ENCODE assay signal across 8 cellular contexts in genomic region chr12:8493084-8493483, GRCh38. TPM values are rescaled to one million over a fixed set of nuclear protein-coding genes. Genes with fewer than 3 reads are reported as not detected.
DNase-seq lines count a peak whose midpoint lies in the region; ATAC-seq lines count a peak whose summit lies in the region.

No MANE protein-coding gene starts in this region.

- in situ Hi-C loops in HAP-1 (cut with MboI; ENCODE audit: low sequenced_read_pairs), result no loop called here

- no peaks in the 10 kb centered on the region for H3K9me3 ChIP-seq in CD8-positive, alpha-beta memory T cell (ENCODE audit: low read length)
- no peaks in the 10 kb centered on the region for H3K9me3 ChIP-seq in HAP-1

- no peak overlapping the region for H3K27ac ChIP-seq in CD8-positive, alpha-beta memory T cell (ENCODE audit: low read depth, low read length)

- H3K36me3 Mint-ChIP-seq in CD8-positive, alpha-beta memory T cell, result no peaks in the 10 kb centered on the region
- peaks cover 15% of the 10 kb centered on the region for H3K36me3 Mint-ChIP-seq in activated CD8-positive, alpha-beta T cell treated with anti-CD3 and anti-CD28 coated beads, Interleukin-2, amount 10 ng/mL, durations not matched to agents 7 days and 5 days (ENCODE audit: low read depth)

- H3K4me3 Mint-ChIP-seq in CD8-positive, alpha-beta memory T cell, result peak overlapping the region in 4 of 7 donors; percentile 6 to 54 (median 10)
- peak overlapping the region; percentile 55 for H3K4me3 Mint-ChIP-seq in activated CD8-positive, alpha-beta T cell treated with anti-CD3 and anti-CD28 coated beads, Interleukin-2, amount 10 ng/mL, durations not matched to agents 7 days and 5 days

- POLR2A ChIA-PET in CD8-positive, alpha-beta memory T cell (lab: Charles Lee), result interaction anchor here (0.6 kb wide), 1 partner anchor 557 kb away, joined by 9 read pairs; the partner anchor contains the start of gene SLC2A3
- POLR2A ChIA-PET in activated CD8-positive, alpha-beta T cell treated with anti-CD3 and anti-CD28 coated beads, Interleukin-2, amount 10 ng/mL, durations not matched to agents 7 days and 5 days (lab: Charles Lee), result no interaction called here

- CTCF ChIA-PET in CD8-positive, alpha-beta memory T cell (lab: Charles Lee), result interaction anchor here (1.3 to 1.8 kb wide), 2 partner anchors 11 to 51 kb away, joined by 4 read pairs; no protein-coding TSS in a partner anchor
- CTCF ChIA-PET in activated CD8-positive, alpha-beta T cell treated with anti-CD3 and anti-CD28 coated beads, Interleukin-2, amount 10 ng/mL, durations not matched to agents 7 days and 5 days (lab: Charles Lee), result interaction anchor here (1.1 to 3.1 kb wide), 5 partner anchors 9 to 39 kb away, joined by 3 to 14 read pairs (median 4); no protein-coding TSS in a partner anchor

- ATAC-seq in GM19455 (IDR thresholded peaks at IDR 0.05; ENCODE audit: unreplicated experiment) (peak; percentile 99), HG03439 (IDR thresholded peaks at IDR 0.05; ENCODE audit: unreplicated experiment) (peak; percentile 90)
- peak; percentile 98 for ATAC-seq in activated CD8-positive, alpha-beta T cell treated with anti-CD3 and anti-CD28 coated beads, Interleukin-2, amount 10 ng/mL, durations not matched to agents 7 days and 5 days

- H3K27me3 Mint-ChIP-seq in CD8-positive, alpha-beta memory T cell, result peaks cover 0 to 5% of the 10 kb centered on the region in 2 donors
- peaks cover 33% of the 10 kb centered on the region for H3K27me3 Mint-ChIP-seq in activated CD8-positive, alpha-beta T cell treated with anti-CD3 and anti-CD28 coated beads, Interleukin-2, amount 10 ng/mL, durations not matched to agents 7 days and 5 days (ENCODE audit: low read depth)

- no peak overlapping the region for H3K4me3 ChIP-seq in CD8-positive, alpha-beta memory T cell (ENCODE audit: low read length)
- H3K4me3 ChIP-seq in HAP-1, result no peak overlapping the region

- no peaks in the 10 kb centered on the region for H3K27me3 ChIP-seq in CD8-positive, alpha-beta memory T cell (ENCODE audit: insufficient read depth, low read length, poor library complexity, severe bottlenecking)
- no peaks in the 10 kb centered on the region for H3K27me3 ChIP-seq in HAP-1 (ENCODE audit: low read depth)

- H3K27ac Mint-ChIP-seq in CD8-positive, alpha-beta memory T cell, result peak overlapping the region; percentile 14 to 74 (median 56)
- H3K27ac Mint-ChIP-seq in activated CD8-positive, alpha-beta T cell treated with anti-CD3 and anti-CD28 coated beads, Interleukin-2, amount 10 ng/mL, durations not matched to agents 7 days and 5 days, result peak overlapping the region; percentile 79

- H3K9me3 Mint-ChIP-seq in CD8-positive, alpha-beta memory T cell, result no peaks in the 10 kb centered on the region
- H3K9me3 Mint-ChIP-seq in activated CD8-positive, alpha-beta T cell treated with anti-CD3 and anti-CD28 coated beads, Interleukin-2, amount 10 ng/mL, durations not matched to agents 7 days and 5 days (ENCODE audit: insufficient read depth), result peaks cover 6% of the 10 kb centered on the region

- DNase-seq in CD8-positive, alpha-beta memory T cell, result peak in 3 of 5 donors; percentile 38 to 63 (median 54)
- peak; percentile 83 for DNase-seq in activated CD8-positive, alpha-beta T cell treated with anti-CD3 and anti-CD28 coated beads, Interleukin-2, amount 10 ng/mL, durations not matched to agents 7 days and 5 days
- peak in 2 of 3 donors; percentile 30 to 58 for DNase-seq in stimulated activated CD4-positive, alpha-beta T cell treated with anti-CD3 and anti-CD28 coated beads, Interleukin-12 subunit alpha, Interleukin-12 subunit beta, amount 100 ng/mL, for 48 hours (ENCODE audit: low read depth in 2 of 3, low spot score in 1 of 3)
- DNase-seq in NCI-H2196 (lab: John Stamatoyannopoulos, UW; ENCODE audit: unreplicated experiment) (no peak), HAP-1 (ENCODE audit: low spot score in 2 of 2) (no peak), NCI-H2196 treated with DMSO at 0.1 percent for 48 hours (lab: John Stamatoyannopoulos, UW; ENCODE audit: unreplicated experiment) (no peak)

- H3K4me1 ChIP-seq in CD8-positive, alpha-beta memory T cell (ENCODE audit: insufficient read depth, low read length), result peaks cover 12% of the 10 kb centered on the region
- peaks cover 13% of the 10 kb centered on the region for H3K4me1 ChIP-seq in HAP-1

- H3K4me1 Mint-ChIP-seq in CD8-positive, alpha-beta memory T cell, result peaks cover 12 to 26% (median 25%) of the 10 kb centered on the region in 3 donors
- peaks cover 42% of the 10 kb centered on the region for H3K4me1 Mint-ChIP-seq in activated CD8-positive, alpha-beta T cell treated with anti-CD3 and anti-CD28 coated beads, Interleukin-2, amount 10 ng/mL, durations not matched to agents 7 days and 5 days (ENCODE audit: low read depth)

- no peaks in the 10 kb centered on the region for H3K36me3 ChIP-seq in CD8-positive, alpha-beta memory T cell (ENCODE audit: insufficient read depth, low read length)
- H3K36me3 ChIP-seq in HAP-1 (replicated peaks), result no peaks in the 10 kb centered on the region

RNA-seq across cellular contexts. Expression of gene CLEC4D, which starts 20.2 kb away (rescaled TPM):
- total RNA-seq in CD8-positive, alpha-beta memory T cell, result not detected
- not detected for polyA plus RNA-seq in CD8-positive, alpha-beta memory T cell
- not detected for total RNA-seq in activated CD8-positive, alpha-beta T cell treated with anti-CD3 and anti-CD28 coated beads, Interleukin-2, amount 10 ng/mL, durations not matched to agents 7 days and 5 days

RNA-seq across cellular contexts. Expression of gene CLEC6A, which starts 37.3 kb away (rescaled TPM):
- total RNA-seq in CD8-positive, alpha-beta memory T cell, result not detected
- not detected for polyA plus RNA-seq in CD8-positive, alpha-beta memory T cell
- total RNA-seq in activated CD8-positive, alpha-beta T cell treated with anti-CD3 and anti-CD28 coated beads, Interleukin-2, amount 10 ng/mL, durations not matched to agents 7 days and 5 days, result not detected

RNA-seq across cellular contexts. Expression of gene CLEC4E, which starts 47.6 kb away (rescaled TPM):
- not detected for total RNA-seq in CD8-positive, alpha-beta memory T cell
- polyA plus RNA-seq in CD8-positive, alpha-beta memory T cell, result not detected
- total RNA-seq in activated CD8-positive, alpha-beta T cell treated with anti-CD3 and anti-CD28 coated beads, Interleukin-2, amount 10 ng/mL, durations not matched to agents 7 days and 5 days, result not detected

Comparison
In these comparisons a context has a peak if more than half of its experiments do, and no peak if none do; other contexts are left out.
1. DNase-seq: peak in CD8-positive, alpha-beta memory T cell (3 of 5), activated CD8-positive, alpha-beta T cell treated with anti-CD3 and anti-CD28 coated beads, Interleukin-2, amount 10 ng/mL, durations not matched to agents 7 days and 5 days (single experiment) and stimulated activated CD4-positive, alpha-beta T cell treated with anti-CD3 and anti-CD28 coated beads, Interleukin-12 subunit alpha, Interleukin-12 subunit beta, amount 100 ng/mL, for 48 hours (2 of 3); none in NCI-H2196 (single experiment), HAP-1 (0 of 2) and NCI-H2196 treated with DMSO at 0.1 percent for 48 hours (single experiment).
2. Peak in every context shown above with its lines, with median percentiles within 50 percentile points of each other: ATAC-seq.